In the genomic region with DNA sequence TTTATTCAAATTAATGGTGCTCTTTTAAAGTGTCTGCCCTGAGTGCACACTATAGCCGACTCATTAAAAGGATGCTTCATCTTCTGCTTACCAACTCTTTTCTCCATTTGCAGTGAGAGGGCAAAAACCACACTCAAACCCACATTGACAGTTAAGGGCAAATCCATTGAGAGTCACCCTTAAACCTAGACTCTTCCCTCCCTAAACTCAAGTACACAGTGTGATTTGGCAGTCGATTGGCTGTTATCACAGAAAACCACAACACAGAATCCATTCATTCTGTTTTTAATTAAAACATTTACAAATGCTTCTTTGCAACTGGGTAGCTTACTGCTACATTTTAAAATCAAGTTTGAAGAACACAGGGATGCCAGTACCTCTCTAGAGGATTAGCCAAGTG, we compare ENCODE assay signal across 16 cellular contexts.
DNase-seq lines count a peak whose midpoint lies in the region; ATAC-seq, FAIRE-seq and TF ChIP-seq lines count a peak whose summit lies in the region.
"Had no signal": no experiment of that assay in that cellular context is flagged by ENCODE, and none has a peak within 500 bp of the region (broad histone marks: within the 10 kb centered on the region; RNA-seq: fewer than 3 reads in every experiment).

No MANE protein-coding gene starts in this region.

- H3K36me3 Mint-ChIP-seq in astrocyte (ENCODE audit: low read depth, unreplicated experiment), result no peaks in the 10 kb centered on the region
- H3K36me3 Mint-ChIP-seq: CD8-positive, alpha-beta memory T cell; IgD-negative memory B cell had no signal

- peak; percentile 24 for ATAC-seq in left ventricle myocardium superior
- ATAC-seq in right cardiac atrium, result no peak
- ATAC-seq: GM23338 had no signal

- H4K20me1 ChIP-seq in astrocyte (ENCODE audit: insufficient read depth, low read length), result peaks cover 6% of the 10 kb centered on the region
- H4K20me1 ChIP-seq: BLaER1 had no signal

- no peak overlapping the region for H3K4me3 Mint-ChIP-seq in astrocyte (ENCODE audit: unreplicated experiment)
- H3K4me3 Mint-ChIP-seq: CD8-positive, alpha-beta memory T cell; GM23338; IgD-negative memory B cell had no signal

- no peak overlapping the region for H3K27ac ChIP-seq in right cardiac atrium (ENCODE audit: low read length)
- no peak overlapping the region for H3K27ac ChIP-seq in astrocyte (ENCODE audit: low read depth, low read length)
- H3K27ac ChIP-seq: BLaER1 had no signal

- peaks cover 60% of the 10 kb centered on the region for H3K4me1 Mint-ChIP-seq in astrocyte (ENCODE audit: low read depth, unreplicated experiment)
- H3K4me1 Mint-ChIP-seq: CD8-positive, alpha-beta memory T cell had no signal

- H3K9me3 Mint-ChIP-seq in astrocyte (ENCODE audit: unreplicated experiment), result no peaks in the 10 kb centered on the region
- H3K9me3 Mint-ChIP-seq: CD8-positive, alpha-beta memory T cell; GM23338 had no signal

- no peaks in the 10 kb centered on the region for H3K27me3 Mint-ChIP-seq in astrocyte (ENCODE audit: low read depth, unreplicated experiment)

- intact Hi-C loops in left ventricle myocardium superior (cut with micrococcal nuclease) (no loop called here), right cardiac atrium (cut with DNase I) (no loop called here)

- H2AFZ ChIP-seq in astrocyte (ENCODE audit: low read depth, low read length), result no peak overlapping the region
- H2AFZ ChIP-seq: GM23338 had no signal

- DNase-seq in left ventricle myocardium superior (no peak), right cardiac atrium (no peak), NCI-H187 treated with DMSO at 0.1 percent for 48 hours (lab: John Stamatoyannopoulos, UW) (peak; percentile 76), astrocyte (ENCODE audit: low read depth) (peak; percentile 51), SHP77 treated with DMSO at 0.1 percent for 48 hours (lab: John Stamatoyannopoulos, UW) (no peak), GF-D8 (lab: John Stamatoyannopoulos, UW) (no peak), islet precursor cell (no peak)
- DNase-seq: 8988T; AML-193; Caco-2; CD8-positive, alpha-beta memory T cell; H7 had no signal

- FAIRE-seq in astrocyte (lab: Jason Lieb, UNC), result no peak
- FAIRE-seq: GM12892 had no signal

- H3K9me3 ChIP-seq in right cardiac atrium (ENCODE audit: control insufficient read depth, low read length) (no peaks in the 10 kb centered on the region), astrocyte (ENCODE audit: insufficient read depth, low read depth, low read length) (no peaks in the 10 kb centered on the region)
- H3K9me3 ChIP-seq: BLaER1, Caco-2 had no signal

- no peaks in the 10 kb centered on the region for H3K36me3 ChIP-seq in astrocyte (ENCODE audit: insufficient read depth, low read length)
- H3K36me3 ChIP-seq: BLaER1 had no signal

- peak overlapping the region; percentile 3 for H3K27ac Mint-ChIP-seq in astrocyte (ENCODE audit: unreplicated experiment)
- H3K27ac Mint-ChIP-seq: CD8-positive, alpha-beta memory T cell; GM23338; IgD-negative memory B cell had no signal

- no peak for TF ChIP-seq CTCF in astrocyte (IDR thresholded peaks at IDR 0.05; ENCODE audit: insufficient read depth, low read depth, low read length)

- 64% methylated on average over 2 of the region's 2 CpGs for WGBS in right cardiac atrium

- peaks cover 10% of the 10 kb centered on the region for H3K79me2 ChIP-seq in astrocyte (ENCODE audit: insufficient read depth, low read length)

- H3K4me1 ChIP-seq in right cardiac atrium (ENCODE audit: control insufficient read depth, insufficient read depth, low read length) (no peaks in the 10 kb centered on the region), astrocyte (ENCODE audit: insufficient read depth, low read length) (no peaks in the 10 kb centered on the region)
- H3K4me1 ChIP-seq: BLaER1, Caco-2 had no signal

- no peaks in the 10 kb centered on the region for H3K27me3 ChIP-seq in right cardiac atrium (ENCODE audit: control insufficient read depth, insufficient read depth)
- no peaks in the 10 kb centered on the region for H3K27me3 ChIP-seq in astrocyte (ENCODE audit: insufficient read depth, low read length)
- H3K27me3 ChIP-seq: BLaER1 had no signal

- H3K4me3 ChIP-seq in right cardiac atrium (ENCODE audit: low read length) (no peak overlapping the region), astrocyte (ENCODE audit: insufficient read depth, low read depth, low read length) (no peak overlapping the region)
- H3K4me3 ChIP-seq: BLaER1, GM23338 had no signal

- H3K9ac ChIP-seq in astrocyte (ENCODE audit: low read length), result no peak overlapping the region
- H3K9ac ChIP-seq: BLaER1 had no signal

- H3K4me2 ChIP-seq in astrocyte (ENCODE audit: low read length), result peak overlapping the region; percentile 5
- H3K4me2 ChIP-seq: BLaER1, GM23338 had no signal

Comparison
In these comparisons a context has a peak if more than half of its experiments do, and no peak if none do; other contexts are left out.
1. DNase-seq: peak in NCI-H187 treated with DMSO at 0.1 percent for 48 hours (single experiment) and astrocyte (single experiment); none in left ventricle myocardium superior (single experiment), right cardiac atrium (0 of 3), SHP77 treated with DMSO at 0.1 percent for 48 hours (single experiment), GF-D8 (single experiment) and islet precursor cell (single experiment).